8 cellular contexts compared by ENCODE assay signal in genomic region chr22:41946360-41947180, GRCh38. TPM values are rescaled to one million over a fixed set of nuclear protein-coding genes. Genes with fewer than 3 reads are reported as not detected.
DNase-seq lines count a peak whose midpoint lies in the region; ATAC-seq and TF ChIP-seq lines count a peak whose summit lies in the region.

CENPM (minus strand) TSS chr22:41947152; CDS start chr22:41947076, 76 bp downstream.

- peak within 1 kb of the TSS; percentile 56 for H3K27ac Mint-ChIP-seq in activated T-cell treated with anti-CD3 and anti-CD28 coated beads, Interleukin-2, amount 50 U/mL, for 72 hours

- peaks cover 4% of the 10 kb centered on the region; the same call in 1 of the 2 replicates for H4K20me1 ChIP-seq in DOHH2 (ENCODE audit: control insufficient read depth, insufficient read depth, low read depth, low read length)

- H3K9me2 ChIP-seq in DOHH2 (replicated peaks; ENCODE audit: control insufficient read depth, low read length) = no peaks in the 10 kb centered on the region

- TF ChIP-seq POLR2A in esophagus squamous epithelium (IDR thresholded peaks at IDR 0.05) = peak in 1 of 4 donors; percentile 19

- 0% methylated on average over 5 to 9 of the region's 63 CpGs for WGBS in esophagus squamous epithelium, 2 donors

- H3K36me3 Mint-ChIP-seq in activated T-cell treated with anti-CD3 and anti-CD28 coated beads, Interleukin-2, amount 50 U/mL, for 72 hours (ENCODE audit: insufficient read depth in 2 of 2) = peaks cover 5 to 17% of the 10 kb centered on the region in 2 donors

- H3K9me3 ChIP-seq in DOHH2 (ENCODE audit: control insufficient read depth, insufficient read depth, low read length) (no peaks in the 10 kb centered on the region), KOPT-K1 (ENCODE audit: insufficient read depth, low read length, poor library complexity, severe bottlenecking) (no peaks in the 10 kb centered on the region), esophagus squamous epithelium (no peaks in the 10 kb centered on the region), muscle layer of duodenum (ENCODE audit: control insufficient read depth in 1 of 2, low read length in 2 of 2) (no peaks in the 10 kb centered on the region)

- no peak for TF ChIP-seq CTCF in DOHH2 (IDR thresholded peaks at IDR 0.05; ENCODE audit: low read depth, low read length, poor library complexity, severe bottlenecking)
- peak in 2 of 6 experiments; percentile 3 to 20 for TF ChIP-seq CTCF in esophagus squamous epithelium (IDR thresholded peaks at IDR 0.05)

- peak within 1 kb of the TSS; percentile 87 for H3K27ac ChIP-seq in DOHH2 (ENCODE audit: low read depth, low read length)
- H3K27ac ChIP-seq in KOPT-K1 (ENCODE audit: low read depth, low read length, poor library complexity, severe bottlenecking) = peak within 1 kb of the TSS; percentile 95
- peak within 1 kb of the TSS; percentile 70 to 83 (median 78) for H3K27ac ChIP-seq in esophagus squamous epithelium
- H3K27ac ChIP-seq in muscle layer of duodenum (ENCODE audit: low read length) = no peak within 1 kb of the TSS

- no peaks in the 10 kb centered on the region for H3K9me3 Mint-ChIP-seq in activated T-cell treated with anti-CD3 and anti-CD28 coated beads, Interleukin-2, amount 50 U/mL, for 72 hours

- peak within 1 kb of the TSS; percentile 75 for H3K4me2 ChIP-seq in DOHH2 (ENCODE audit: low read length)

- no peaks in the 10 kb centered on the region for H3K27me3 Mint-ChIP-seq in activated T-cell treated with anti-CD3 and anti-CD28 coated beads, Interleukin-2, amount 50 U/mL, for 72 hours (ENCODE audit: low read depth)

- intact Hi-C loops in esophagus squamous epithelium (cut with DNase I) = no loop called here

- ATAC-seq in GM21786 (IDR thresholded peaks at IDR 0.05; ENCODE audit: unreplicated experiment) = peak; percentile 78
- ATAC-seq in activated T-cell treated with anti-CD3 and anti-CD28 coated beads, Interleukin-2, amount 50 U/mL, for 72 hours (replicated peaks in 1 of 2) = peak; percentile 94 to 95

- H3K4me3 ChIP-seq in DOHH2 (ENCODE audit: low read length) (peak within 1 kb of the TSS; percentile 81), esophagus squamous epithelium (peak within 1 kb of the TSS; percentile 62 to 93 (median 80)), muscle layer of duodenum (ENCODE audit: low read depth in 1 of 2, low read length in 2 of 2) (peak within 1 kb of the TSS; percentile 74 to 96)

- H3K4me1 Mint-ChIP-seq in activated T-cell treated with anti-CD3 and anti-CD28 coated beads, Interleukin-2, amount 50 U/mL, for 72 hours (ENCODE audit: low read depth) = peaks cover 77% of the 10 kb centered on the region

- DNase-seq in RKO (ENCODE audit: low spot score) (peak; percentile 96), esophagus squamous epithelium (lab: John Stamatoyannopoulos, UW) (peak; percentile 75)
- peak; percentile 96 for DNase-seq in activated T-cell treated with anti-CD3 and anti-CD28 coated beads, Interleukin-2, amount 50 U/mL, for 72 hours
- DNase-seq in stimulated activated CD8-positive, alpha-beta memory T cell treated with anti-CD3 and anti-CD28 coated beads, Interleukin-7, amount 100 ng/mL, for 24 hours (ENCODE audit: low read depth) = peak; percentile 85

- peaks cover 40% of the 10 kb centered on the region for H3F3A ChIP-seq in DOHH2 (ENCODE audit: control insufficient read depth, insufficient read depth)

- peaks cover 77% of the 10 kb centered on the region for H3K4me1 ChIP-seq in DOHH2 (ENCODE audit: control insufficient read depth, low read length)
- H3K4me1 ChIP-seq in esophagus squamous epithelium = peaks cover 12 to 36% (median 13%) of the 10 kb centered on the region in 3 donors
- peaks cover 4 to 9% of the 10 kb centered on the region in 2 donors for H3K4me1 ChIP-seq in muscle layer of duodenum (ENCODE audit: control insufficient read depth in 1 of 2, insufficient read depth in 2 of 2, low read length in 2 of 2)

- H3K4me3 Mint-ChIP-seq in activated T-cell treated with anti-CD3 and anti-CD28 coated beads, Interleukin-2, amount 50 U/mL, for 72 hours = peak within 1 kb of the TSS; percentile 94 to 97

- peaks cover 45% of the 10 kb centered on the region for H3K36me3 ChIP-seq in DOHH2 (ENCODE audit: control insufficient read depth, low read length)
- H3K36me3 ChIP-seq in KOPT-K1 (ENCODE audit: insufficient read depth, low read length) = peaks cover 45% of the 10 kb centered on the region
- no peaks in the 10 kb centered on the region for H3K36me3 ChIP-seq in esophagus squamous epithelium
- no peaks in the 10 kb centered on the region for H3K36me3 ChIP-seq in muscle layer of duodenum (ENCODE audit: control insufficient read depth in 1 of 2, insufficient read depth in 2 of 2, low read length in 2 of 2)

- peaks cover 88% of the 10 kb centered on the region for H3K79me2 ChIP-seq in DOHH2 (ENCODE audit: control insufficient read depth, low read length)

- H3K27me3 ChIP-seq in DOHH2 (ENCODE audit: control insufficient read depth, low read length) (no peaks in the 10 kb centered on the region), esophagus squamous epithelium (no peaks in the 10 kb centered on the region), muscle layer of duodenum (ENCODE audit: low read depth, low read length) (no peaks in the 10 kb centered on the region)

RNA-seq across cellular contexts. Expression of gene CENPM, which starts in this region (rescaled TPM):
- total RNA-seq in activated T-cell treated with anti-CD3 and anti-CD28 coated beads, Interleukin-2, amount 50 U/mL, for 72 hours = 10 to 100 TPM; 66.1 to 74.5 TPM
- total RNA-seq in esophagus squamous epithelium = 10 to 100 TPM in 2 of 4 donors, 1 to 10 TPM in 2; 6.9 to 12.6 (median 10.5) TPM

Comparison
In these comparisons a context has a peak if more than half of its experiments do, and no peak if none do; other contexts are left out.
1. RNA of gene CENPM (total RNA-seq): 66.1 to 74.5 TPM in activated T-cell treated with anti-CD3 and anti-CD28 coated beads, Interleukin-2, amount 50 U/mL, for 72 hours; 6.9 to 12.6 TPM in esophagus squamous epithelium; every median in the first group is over 4 times any median in the second.
2. Peak in every context shown above with its lines, with median percentiles within 50 percentile points of each other: H3K4me3 ChIP-seq and DNase-seq.